ENCODE assay signal across 14 cellular contexts in the genomic region with DNA sequence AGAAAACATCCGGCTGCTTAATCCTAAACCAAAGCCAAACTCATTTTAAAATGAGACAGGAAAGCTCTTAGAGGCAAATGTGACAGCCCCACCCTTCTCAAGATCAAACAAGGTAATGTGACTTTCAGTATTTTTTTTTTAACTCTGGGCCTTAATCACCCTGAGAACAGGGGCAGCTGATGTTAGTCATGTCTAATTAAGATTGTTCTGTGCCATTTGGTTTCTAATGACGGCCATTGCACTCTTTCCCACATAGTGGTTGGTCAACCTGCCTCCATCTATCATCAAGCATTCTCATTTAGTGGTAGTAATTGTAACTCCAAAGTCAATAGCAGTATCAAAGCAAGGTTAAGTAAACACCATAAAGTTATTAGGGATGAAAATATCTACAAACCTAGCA.
"Had no signal": no experiment of that assay in that cellular context is flagged by ENCODE, and none has a peak within 500 bp of the region (broad histone marks: within the 10 kb centered on the region; RNA-seq: fewer than 3 reads in every experiment).

No MANE protein-coding gene starts in this region.

- H3K9me3 ChIP-seq: sigmoid colon, tibial nerve had no signal

- H3K27me3 ChIP-seq: sigmoid colon, tibial nerve had no signal

- ATAC-seq: activated naive CD4-positive, alpha-beta T cell treated with anti-CD3 and anti-CD28 coated beads, Interleukin-2, amount 50 U/mL, for 72 hours; stimulated activated effector memory CD8-positive, alpha-beta T cell treated with anti-CD3 and anti-CD28 coated beads, Interleukin-12 subunit alpha, Interleukin-12 subunit beta, amount 100 ng/mL, for 72 hours had no signal

- H3K4me1 ChIP-seq: sigmoid colon, tibial nerve had no signal

- H3K36me3 ChIP-seq: sigmoid colon, tibial nerve had no signal

- DNase-seq: activated CD4-positive, CD25-positive, alpha-beta regulatory T cell; activated effector memory CD4-positive, alpha-beta T cell treated with Interleukin-2 at 50 U/mL for 16 hours; activated T-cell treated with anti-CD3 and anti-CD28 coated beads, Interleukin-2, amount 50 U/mL, for 1 hour; central memory CD4-positive, alpha-beta T cell; foreskin fibroblast; mesendoderm; sigmoid colon; stimulated activated CD4-positive, alpha-beta T cell treated with anti-CD3 and anti-CD28 coated beads, Interleukin-12 subunit alpha, Interleukin-12 subunit beta, amount 100 ng/mL, for 4 hours; stimulated activated CD4-positive, alpha-beta T cell treated with anti-CD3 and anti-CD28 coated beads, Interleukin-2, amount 100 ng/mL, for 24 hours; SW 1271 had no signal

- H3K27ac ChIP-seq: coronary artery, sigmoid colon, tibial nerve had no signal

- H3K4me3 ChIP-seq: coronary artery, sigmoid colon, tibial nerve had no signal
